Comparison of ENCODE assay signal across 8 cellular contexts in genomic region chr9:91714020-91714721, GRCh38.
A peak's percentile ranks its signal among the peaks of the same experiment; 100 is the strongest.
DNase-seq lines count a peak whose midpoint lies in the region; ATAC-seq and TF ChIP-seq lines count a peak whose summit lies in the region.

No MANE protein-coding gene starts in this region.

- no peaks in the 10 kb centered on the region for H3K9me3 Mint-ChIP-seq in CD8-positive, alpha-beta T cell

- POLR2A ChIA-PET in CD8-positive, alpha-beta T cell (lab: Charles Lee) = interaction anchor here (0.7 kb wide), 1 partner anchor 271 kb away, joined by 3 read pairs; no protein-coding TSS in a partner anchor

- H3K36me3 Mint-ChIP-seq in CD8-positive, alpha-beta T cell = no peaks in the 10 kb centered on the region

- H3K4me3 ChIP-seq in CD8-positive, alpha-beta T cell (ENCODE audit: low read depth, low read length) = no peak overlapping the region
- H3K4me3 ChIP-seq in fibroblast of the aortic adventitia (ENCODE audit: low read depth, low read length) (peak overlapping the region; percentile 65), ovary (peak overlapping the region; percentile 41)

- 5 to 7% (median 7%) methylated on average over 32 to 37 of the region's 37 CpGs for WGBS in ovary, 3 donors

- H3K27ac ChIP-seq in CD8-positive, alpha-beta T cell (ENCODE audit: low read depth, low read length) = no peak overlapping the region
- peak overlapping the region in 1 of 2 donors; percentile 59 for H3K27ac ChIP-seq in ovary

- H3K9me3 ChIP-seq in CD8-positive, alpha-beta T cell (ENCODE audit: low read length) = no peaks in the 10 kb centered on the region
- no peaks in the 10 kb centered on the region for H3K9me3 ChIP-seq in ovary

- CTCF ChIA-PET in CD8-positive, alpha-beta T cell (lab: Charles Lee) = no interaction called here

- H3K27me3 ChIP-seq in CD8-positive, alpha-beta T cell (ENCODE audit: insufficient read depth, low read length) = no peaks in the 10 kb centered on the region
- no peaks in the 10 kb centered on the region for H3K27me3 ChIP-seq in ovary

- peaks cover 3% of the 10 kb centered on the region for H3K4me1 Mint-ChIP-seq in CD8-positive, alpha-beta T cell (ENCODE audit: low read depth)

- H3K27ac Mint-ChIP-seq in CD8-positive, alpha-beta T cell = no peak overlapping the region

- DNase-seq in CD8-positive, alpha-beta T cell = no peak
- DNase-seq in SK-MEL-5 (ENCODE audit: low read depth, low spot score) (peak; percentile 50), fibroblast of the aortic adventitia (ENCODE audit: low read depth) (peak; percentile 47), ovary (peak; percentile 84 to 94 (median 86)), HPDE6-E6E7 (ENCODE audit: extremely low spot score) (no peak), UCSD-AML1 (lab: John Stamatoyannopoulos, UW; ENCODE audit: unreplicated experiment) (no peak)

- H3K36me3 ChIP-seq in CD8-positive, alpha-beta T cell (ENCODE audit: insufficient read depth, low read length) = no peaks in the 10 kb centered on the region
- H3K36me3 ChIP-seq in ovary = no peaks in the 10 kb centered on the region

- peak overlapping the region; percentile 68 for H3K4me3 Mint-ChIP-seq in CD8-positive, alpha-beta T cell

- TF ChIP-seq CTCF in CD8-positive, alpha-beta T cell (IDR thresholded peaks at IDR 0.05) = no peak
- no peak for TF ChIP-seq CTCF in fibroblast of the aortic adventitia (IDR thresholded peaks at IDR 0.05; ENCODE audit: insufficient read depth, low read length)
- TF ChIP-seq CTCF in ovary (IDR thresholded peaks at IDR 0.05) = no peak

- no peak for TF ChIP-seq EP300 in ovary (IDR thresholded peaks at IDR 0.05)

- in situ Hi-C loops in SK-MEL-5 (cut with HindIII; ENCODE audit: low pct_unique_long_range_greater_than_20kb, low sequenced_read_pairs) = no loop called here

- peaks cover 4% of the 10 kb centered on the region for H3K4me1 ChIP-seq in CD8-positive, alpha-beta T cell (ENCODE audit: insufficient read depth, low read length)
- H3K4me1 ChIP-seq in ovary (ENCODE audit: insufficient read depth) = peaks cover 2% of the 10 kb centered on the region

- intact Hi-C loops in CD8-positive, alpha-beta T cell (cut with DNase I, micrococcal nuclease) = loop anchor here in 1 of 2 experiments (5.0 kb wide), 1 partner anchor 352 kb away; the partner anchor contains the start of gene AUH
- intact Hi-C loops in ovary (cut with DNase I) = no loop called here

- no peak for TF ChIP-seq POLR2A in ovary (IDR thresholded peaks at IDR 0.05)

- ATAC-seq in CD8-positive, alpha-beta T cell = no peak
- peak; percentile 37 for ATAC-seq in GM21529 (IDR thresholded peaks at IDR 0.05; ENCODE audit: unreplicated experiment)
- no peak for ATAC-seq in GM19328 (IDR thresholded peaks at IDR 0.05; ENCODE audit: unreplicated experiment)

- peaks cover 34% of the 10 kb centered on the region for H3K27me3 Mint-ChIP-seq in CD8-positive, alpha-beta T cell (ENCODE audit: low read depth)

Comparison
In these comparisons a context has a peak if more than half of its experiments do, and no peak if none do; other contexts are left out.
1. DNase-seq: peak in SK-MEL-5 (single experiment), fibroblast of the aortic adventitia (single experiment) and ovary (5 of 5); none in CD8-positive, alpha-beta T cell (0 of 7), HPDE6-E6E7 (single experiment) and UCSD-AML1 (single experiment).